ENCODE assay signal across 20 cellular contexts in genomic region chr7:49398236-49398635, GRCh38.
DNase-seq lines count a peak whose midpoint lies in the region; ATAC-seq and TF ChIP-seq lines count a peak whose summit lies in the region.
"Had no signal": no experiment of that assay in that cellular context is flagged by ENCODE, and none has a peak within 500 bp of the region (broad histone marks: within the 10 kb centered on the region; RNA-seq: fewer than 3 reads in every experiment).

No MANE protein-coding gene starts in this region.

- no peak overlapping the region for H3K4me3 ChIP-seq in GM23338
- no peak overlapping the region for H3K4me3 ChIP-seq in OCI-LY1 (ENCODE audit: low read depth, low read length, poor library complexity, severe bottlenecking)
- H3K4me3 ChIP-seq in adipocyte (ENCODE audit: low read length): peak overlapping the region; percentile 60
- H3K4me3 ChIP-seq in H7 (ENCODE audit: insufficient read depth, low read depth, low read length): no peak overlapping the region
- H3K4me3 ChIP-seq: thoracic aorta, uterus had no signal

- H3K9me3 Mint-ChIP-seq in GM23338: no peaks in the 10 kb centered on the region
- H3K9me3 Mint-ChIP-seq: activated CD8-positive, alpha-beta T cell treated with anti-CD3 and anti-CD28 coated beads for 36 hours; T-helper 1 cell treated with Interleukin-12 subunit alpha and Interleukin-12 subunit beta and Interleukin-4 antibody, amounts not matched to agents 30 μg/mL and 1 μg/mL, for 36 hours had no signal

- H3K4me1 ChIP-seq in GM23338 (ENCODE audit: insufficient read depth) (no peaks in the 10 kb centered on the region), OCI-LY1 (ENCODE audit: insufficient read depth, low read length, severe bottlenecking) (peaks cover 29% of the 10 kb centered on the region), adipocyte (ENCODE audit: control insufficient read depth, insufficient read depth, low read length) (peaks cover 38% of the 10 kb centered on the region)
- H3K4me1 ChIP-seq: uterus had no signal

- H3F3A ChIP-seq in GM23338 (replicated peaks; ENCODE audit: low read depth): no peaks in the 10 kb centered on the region
- no peaks in the 10 kb centered on the region for H3F3A ChIP-seq in OCI-LY1 (ENCODE audit: insufficient read depth, low read length)

- H3K9ac ChIP-seq in OCI-LY1 (ENCODE audit: low read length) (peak overlapping the region; percentile 9; the same call in 1 of the 2 replicates), adipocyte (ENCODE audit: low read length) (peak overlapping the region; percentile 70)

- no peaks in the 10 kb centered on the region for H3K36me3 Mint-ChIP-seq in GM23338 (ENCODE audit: low read depth)
- H3K36me3 Mint-ChIP-seq: activated naive CD4-positive, alpha-beta T cell treated with anti-CD3 and anti-CD28 coated beads, Interleukin-2, amount 50 U/mL, for 72 hours; memory B cell; stimulated activated naive B cell treated with anti-CD40 and anti-IgM and Interleukin-4, amounts not matched to agents 10 μg/mL and 1 μg/mL and 100 μg/mL, for 72 hours had no signal

- H3K9me3 ChIP-seq in OCI-LY1 (ENCODE audit: low read length) (no peaks in the 10 kb centered on the region), adipocyte (ENCODE audit: control insufficient read depth, low read length) (no peaks in the 10 kb centered on the region)
- H3K9me3 ChIP-seq: thoracic aorta, uterus had no signal

- H3K27ac ChIP-seq in GM23338 (ENCODE audit: low read depth): no peak overlapping the region
- H3K27ac ChIP-seq in OCI-LY1 (ENCODE audit: low read depth, low read length, poor library complexity, severe bottlenecking): peak overlapping the region; percentile 50
- H3K27ac ChIP-seq: thoracic aorta, uterus had no signal

- H2AFZ ChIP-seq in GM23338 (peak overlapping the region; percentile 92; the same call in 1 of the 2 replicates), OCI-LY1 (ENCODE audit: low read length) (no peak overlapping the region)

- no peak overlapping the region for H3K4me2 ChIP-seq in GM23338
- H3K4me2 ChIP-seq in OCI-LY1 (ENCODE audit: low read length): no peak overlapping the region

- H3K27ac Mint-ChIP-seq in GM23338: no peak overlapping the region
- H3K27ac Mint-ChIP-seq: activated CD8-positive, alpha-beta T cell treated with anti-CD3 and anti-CD28 coated beads for 36 hours; activated naive CD4-positive, alpha-beta T cell treated with anti-CD3 and anti-CD28 coated beads, Interleukin-2, amount 50 U/mL, for 72 hours; activated T-helper 17 cell treated with anti-CD3 and anti-CD28 coated beads, Interleukin-2, amount 50 U/mL, for 72 hours; memory B cell; stimulated activated naive B cell treated with anti-CD40 and anti-IgM and Interleukin-4, amounts not matched to agents 10 μg/mL and 1 μg/mL and 100 μg/mL, for 72 hours; T-helper 1 cell treated with Interleukin-12 subunit alpha and Interleukin-12 subunit beta and Interleukin-4 antibody, amounts not matched to agents 30 μg/mL and 1 μg/mL, for 36 hours had no signal

- no peak overlapping the region for H3K4me3 Mint-ChIP-seq in GM23338
- H3K4me3 Mint-ChIP-seq: activated CD8-positive, alpha-beta T cell treated with anti-CD3 and anti-CD28 coated beads for 36 hours; activated T-helper 17 cell treated with anti-CD3 and anti-CD28 coated beads, Interleukin-2, amount 50 U/mL, for 72 hours; memory B cell; stimulated activated naive B cell treated with anti-CD40 and anti-IgM and Interleukin-4, amounts not matched to agents 10 μg/mL and 1 μg/mL and 100 μg/mL, for 72 hours; T-helper 1 cell treated with Interleukin-12 subunit alpha and Interleukin-12 subunit beta and Interleukin-4 antibody, amounts not matched to agents 30 μg/mL and 1 μg/mL, for 36 hours had no signal

- H3K4me1 Mint-ChIP-seq in GM23338: peaks cover 8% of the 10 kb centered on the region; the same call in 2 of the 3 replicates
- H3K4me1 Mint-ChIP-seq: activated T-helper 17 cell treated with anti-CD3 and anti-CD28 coated beads, Interleukin-2, amount 50 U/mL, for 72 hours; memory B cell; stimulated activated naive B cell treated with anti-CD40 and anti-IgM and Interleukin-4, amounts not matched to agents 10 μg/mL and 1 μg/mL and 100 μg/mL, for 72 hours had no signal

- H3K27me3 Mint-ChIP-seq in GM23338 (ENCODE audit: insufficient read depth, low read depth, poor library complexity): peaks cover 2% of the 10 kb centered on the region
- H3K27me3 Mint-ChIP-seq: activated CD8-positive, alpha-beta T cell treated with anti-CD3 and anti-CD28 coated beads for 36 hours; activated T-helper 17 cell treated with anti-CD3 and anti-CD28 coated beads, Interleukin-2, amount 50 U/mL, for 72 hours; memory B cell; stimulated activated naive B cell treated with anti-CD40 and anti-IgM and Interleukin-4, amounts not matched to agents 10 μg/mL and 1 μg/mL and 100 μg/mL, for 72 hours had no signal

- DNase-seq in GM23338 (ENCODE audit: low spot score) (no peak), adipocyte (ENCODE audit: low read depth) (no peak), left kidney (ENCODE audit: low read depth, low spot score) (peak; percentile 9), H7 (no peak), NCI-H1417 treated with DMSO at 0.1 percent for 48 hours (lab: John Stamatoyannopoulos, UW) (no peak), NCI-H2029 treated with DMSO at 0.1 percent for 48 hours (lab: John Stamatoyannopoulos, UW) (no peak)
- DNase-seq: activated CD4-positive, CD25-positive, alpha-beta regulatory T cell treated with anti-CD3 and anti-CD28 coated beads, Interleukin-2, amount 50 U/mL, for 72 hours; activated CD8-positive, alpha-beta T cell treated with anti-CD3 and anti-CD28 coated beads for 36 hours; anterior cingulate cortex; Calu3; central memory CD4-positive, alpha-beta T cell; stimulated activated naive B cell treated with anti-CD40 and anti-IgM and Interleukin-4, amounts not matched to agents 10 μg/mL and 1 μg/mL and 100 μg/mL, for 72 hours; uterus had no signal

- no peaks in the 10 kb centered on the region for H3K9me2 ChIP-seq in GM23338 (ENCODE audit: insufficient read depth)
- no peaks in the 10 kb centered on the region for H3K9me2 ChIP-seq in OCI-LY1 (ENCODE audit: low read depth, low read length)

- H3K79me2 ChIP-seq in GM23338 (replicated peaks; ENCODE audit: insufficient read depth) (no peaks in the 10 kb centered on the region), OCI-LY1 (ENCODE audit: insufficient read depth, low read length) (no peaks in the 10 kb centered on the region)

- H4K20me1 ChIP-seq in GM23338 (replicated peaks; ENCODE audit: insufficient read depth) (no peaks in the 10 kb centered on the region), OCI-LY1 (ENCODE audit: insufficient read depth, low read length) (no peaks in the 10 kb centered on the region)

- no peak for ATAC-seq in GM23338
- no peak for ATAC-seq in HG03439 (IDR thresholded peaks at IDR 0.05; ENCODE audit: unreplicated experiment)
- ATAC-seq: activated CD8-positive, alpha-beta T cell treated with anti-CD3 and anti-CD28 coated beads for 36 hours; activated naive CD4-positive, alpha-beta T cell treated with anti-CD3 and anti-CD28 coated beads, Interleukin-2, amount 50 U/mL, for 72 hours; activated T-helper 17 cell treated with anti-CD3 and anti-CD28 coated beads, Interleukin-2, amount 50 U/mL, for 72 hours; stimulated activated naive B cell treated with anti-CD40 and anti-IgM and Interleukin-4, amounts not matched to agents 10 μg/mL and 1 μg/mL and 100 μg/mL, for 72 hours had no signal

- TF ChIP-seq CTCF in GM23338 (conservative IDR thresholded peaks at IDR 0.05; ENCODE audit: low read depth in 2 of 2) (no peak), OCI-LY1 (IDR thresholded peaks at IDR 0.05; ENCODE audit: low read length) (no peak)

- H3K27me3 ChIP-seq in GM23338 (ENCODE audit: insufficient read depth) (no peaks in the 10 kb centered on the region), OCI-LY1 (ENCODE audit: insufficient read depth, low read length) (no peaks in the 10 kb centered on the region), adipocyte (replicated peaks; ENCODE audit: control insufficient read depth, insufficient read depth, low read length) (no peaks in the 10 kb centered on the region), H7 (ENCODE audit: control insufficient read depth, insufficient read depth, low read length) (no peaks in the 10 kb centered on the region)
- H3K27me3 ChIP-seq: uterus had no signal

- H3K36me3 ChIP-seq in GM23338 (ENCODE audit: insufficient read depth) (no peaks in the 10 kb centered on the region), OCI-LY1 (ENCODE audit: insufficient read depth, low read length) (no peaks in the 10 kb centered on the region), adipocyte (ENCODE audit: control insufficient read depth, insufficient read depth, low read length, severe bottlenecking) (no peaks in the 10 kb centered on the region), H7 (replicated peaks; ENCODE audit: control insufficient read depth, insufficient read depth, low read length) (no peaks in the 10 kb centered on the region)
- H3K36me3 ChIP-seq: thoracic aorta, uterus had no signal

TF ChIP-seq in GM23338, 12 proteins besides CTCF, POLR2A, EP300 and RAD21 (continues in another document):
- TF ChIP-seq STAT1 (IDR thresholded peaks at IDR 0.05; ENCODE audit: unreplicated experiment) (no peak), POLR2AphosphoS5 (IDR thresholded peaks at IDR 0.05; ENCODE audit: low read depth) (no peak)
